In genomic region chr9:136645903-136646754, GRCh38 we compare ENCODE assay signal across 1 cellular context.
TF ChIP-seq lines count a peak whose summit lies in the region.

No MANE protein-coding gene starts in this region.

TF ChIP-seq in HepG2, 621 proteins besides CTCF, POLR2A, EP300 and RAD21 (continued from another document and continues in another):
- peak; percentile 38; the same call in 1 of the 2 replicates for TF ChIP-seq IKZF5 (CRISPR knock-in tag; IDR thresholded peaks at IDR 0.05)
- TF ChIP-seq ZNF275 (CRISPR knock-in tag; IDR thresholded peaks at IDR 0.05; ENCODE audit: borderline replicate concordance): peak; percentile 65; the same call in 1 of the 2 replicates
- TF ChIP-seq HDAC2 (CRISPR knock-in tag; IDR thresholded peaks at IDR 0.05): no peak; the same call in none of the 2 replicates
- 0 out of 2 replicates have a peak, but pooled peaks have one; percentile 33 for TF ChIP-seq ZNF205 (CRISPR knock-in tag; IDR thresholded peaks at IDR 0.05)
- TF ChIP-seq ZNF709 (CRISPR knock-in tag; IDR thresholded peaks at IDR 0.05): 0 out of 2 replicates have a peak, but pooled peaks have one; percentile 12
- peak; percentile 22; the same call in 1 of the 2 replicates for TF ChIP-seq KDM2A (CRISPR knock-in tag; IDR thresholded peaks at IDR 0.05; ENCODE audit: borderline replicate concordance, low read depth)
- TF ChIP-seq ZNF317 (CRISPR knock-in tag; IDR thresholded peaks at IDR 0.05): peak; percentile 39; the same call in 1 of the 2 replicates
- peak; percentile 51; the same call in 1 of the 2 replicates for TF ChIP-seq GABPB1 (CRISPR knock-in tag; IDR thresholded peaks at IDR 0.05)
- TF ChIP-seq RFX3 (CRISPR knock-in tag; IDR thresholded peaks at IDR 0.05): no peak
- TF ChIP-seq ZSCAN20 (CRISPR knock-in tag; IDR thresholded peaks at IDR 0.05; ENCODE audit: borderline replicate concordance): 0 out of 2 replicates have a peak, but pooled peaks have one; percentile 51
- TF ChIP-seq ELF3 (CRISPR knock-in tag; IDR thresholded peaks at IDR 0.05): peak; percentile 66; the same call in 1 of the 2 replicates
- TF ChIP-seq ZNF501 (CRISPR knock-in tag; IDR thresholded peaks at IDR 0.05): peak; percentile 18; the same call in 1 of the 2 replicates
- TF ChIP-seq PAXIP1 (CRISPR knock-in tag; conservative IDR thresholded peaks at IDR 0.05): peak; percentile 44
- peak; percentile 96 for TF ChIP-seq ZNF441 (CRISPR knock-in tag; IDR thresholded peaks at IDR 0.05; ENCODE audit: borderline replicate concordance)
- TF ChIP-seq DRAP1 (CRISPR knock-in tag; IDR thresholded peaks at IDR 0.05): 0 out of 2 replicates have a peak, but pooled peaks have one; percentile 25
- peak; percentile 46; the same call in 1 of the 2 replicates for TF ChIP-seq SKIL (CRISPR knock-in tag; IDR thresholded peaks at IDR 0.05; ENCODE audit: borderline replicate concordance)
- no peak for TF ChIP-seq ZBTB1 (CRISPR knock-in tag; IDR thresholded peaks at IDR 0.05; ENCODE audit: borderline replicate concordance)
- 0 out of 2 replicates have a peak, but pooled peaks have one; percentile 33 for TF ChIP-seq KLF12 (CRISPR knock-in tag; IDR thresholded peaks at IDR 0.05; ENCODE audit: borderline replicate concordance)
- TF ChIP-seq PPARG (CRISPR knock-in tag; conservative IDR thresholded peaks at IDR 0.05): 0 out of 2 replicates have a peak, but pooled peaks have one; percentile 18
- TF ChIP-seq RBFOX2 (IDR thresholded peaks at IDR 0.05; ENCODE audit: low read depth, low read length): peak; percentile 77
- TF ChIP-seq EEA1 (CRISPR knock-in tag; IDR thresholded peaks at IDR 0.05; ENCODE audit: borderline replicate concordance): peak; percentile 37; the same call in 1 of the 2 replicates
- no peak for TF ChIP-seq PAF1 (CRISPR knock-in tag; IDR thresholded peaks at IDR 0.05)
- 0 out of 2 replicates have a peak, but pooled peaks have one; percentile 59 for TF ChIP-seq ETS1 (CRISPR knock-in tag; IDR thresholded peaks at IDR 0.05)
- peak; percentile 47; the same call in 1 of the 2 replicates for TF ChIP-seq ERF (CRISPR knock-in tag; IDR thresholded peaks at IDR 0.05)
- TF ChIP-seq SAP130 (CRISPR knock-in tag; IDR thresholded peaks at IDR 0.05; ENCODE audit: low read depth): peak; percentile 59; the same call in 1 of the 2 replicates
- peak; percentile 14; the same call in 1 of the 2 replicates for TF ChIP-seq TARDBP (CRISPR knock-in tag; IDR thresholded peaks at IDR 0.05)
- TF ChIP-seq MTERF4 (CRISPR knock-in tag; IDR thresholded peaks at IDR 0.05): peak; percentile 60; the same call in 1 of the 2 replicates
- TF ChIP-seq MAX (IDR thresholded peaks at IDR 0.05): peak; percentile 72
- no peak for TF ChIP-seq NONO (IDR thresholded peaks at IDR 0.05)
- TF ChIP-seq NONO (CRISPR knock-in tag; conservative IDR thresholded peaks at IDR 0.05): 0 out of 2 replicates have a peak, but pooled peaks have one; percentile 9
- peak; percentile 6; the same call in 1 of the 2 replicates for TF ChIP-seq PHF21A (CRISPR knock-in tag; IDR thresholded peaks at IDR 0.05)
- TF ChIP-seq MIXL1 (CRISPR knock-in tag; IDR thresholded peaks at IDR 0.05): 0 out of 2 replicates have a peak, but pooled peaks have one; percentile 17
- peak; percentile 55; the same call in 1 of the 2 replicates for TF ChIP-seq ZGPAT (CRISPR knock-in tag; IDR thresholded peaks at IDR 0.05)
- peak; percentile 32; the same call in 1 of the 2 replicates for TF ChIP-seq SALL1 (CRISPR knock-in tag; IDR thresholded peaks at IDR 0.05)
- TF ChIP-seq HDAC1 (CRISPR knock-in tag; IDR thresholded peaks at IDR 0.05): 0 out of 2 replicates have a peak, but pooled peaks have one; percentile 23
- TF ChIP-seq BCL6 (CRISPR knock-in tag; IDR thresholded peaks at IDR 0.05): 0 out of 2 replicates have a peak, but pooled peaks have one; percentile 19
- 0 out of 2 replicates have a peak, but pooled peaks have one; percentile 14 for TF ChIP-seq SOX5 (CRISPR knock-in tag; IDR thresholded peaks at IDR 0.05; ENCODE audit: borderline replicate concordance)
- TF ChIP-seq HNRNPLL (IDR thresholded peaks at IDR 0.05; ENCODE audit: low read depth, low read length, poor library complexity, severe bottlenecking): peak; percentile 52
- peak; percentile 57; the same call in 1 of the 2 replicates for TF ChIP-seq KDM3A (CRISPR knock-in tag; IDR thresholded peaks at IDR 0.05; ENCODE audit: low read depth)
- no peak for TF ChIP-seq SATB2 (CRISPR knock-in tag; IDR thresholded peaks at IDR 0.05)
- TF ChIP-seq ZNF574 (CRISPR knock-in tag; IDR thresholded peaks at IDR 0.05): peak; percentile 49
- no peak for TF ChIP-seq ZNF7 (CRISPR knock-in tag; IDR thresholded peaks at IDR 0.05)
- peak; percentile 27; the same call in 1 of the 2 replicates for TF ChIP-seq YEATS4 (CRISPR knock-in tag; IDR thresholded peaks at IDR 0.05; ENCODE audit: borderline replicate concordance)
- TF ChIP-seq POLR2G (IDR thresholded peaks at IDR 0.05; ENCODE audit: low read depth, low read length): peak; percentile 58; the same call in 1 of the 2 replicates
- TF ChIP-seq XBP1 (CRISPR knock-in tag; IDR thresholded peaks at IDR 0.05): no peak
